ENCODE assay signal across 15 cellular contexts in the genomic region with DNA sequence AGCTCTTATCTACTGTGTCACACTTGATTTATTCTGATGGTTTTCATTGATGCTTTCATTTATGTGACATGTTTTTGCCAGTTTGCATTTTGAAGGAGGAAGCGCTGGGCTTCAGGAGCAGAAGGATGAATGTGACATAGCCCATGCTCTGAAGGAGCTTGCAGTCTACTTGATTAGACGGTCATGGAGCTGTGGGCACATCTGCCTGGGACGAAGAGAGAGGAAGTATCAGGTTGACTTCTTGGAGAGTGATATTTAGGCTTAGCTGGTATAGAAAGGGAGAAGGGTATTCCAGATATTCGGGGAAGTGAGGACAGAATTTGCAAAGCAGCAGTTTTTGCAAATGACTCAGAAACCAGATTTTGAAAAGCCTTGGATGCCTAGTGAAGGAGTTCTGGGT.
"Had no signal": no experiment of that assay in that cellular context is flagged by ENCODE, and none has a peak within 500 bp of the region (broad histone marks: within the 10 kb centered on the region; RNA-seq: fewer than 3 reads in every experiment).

No MANE protein-coding gene starts in this region.

- H3K27ac Mint-ChIP-seq: naive thymus-derived CD4-positive, alpha-beta T cell; type B pancreatic cell had no signal

- H3K4me3 ChIP-seq: esophagus squamous epithelium, hepatocyte, psoas muscle, right lobe of liver, skin epidermis had no signal

- H3K36me3 ChIP-seq: esophagus squamous epithelium, neutrophil, right lobe of liver had no signal

- H3K27me3 Mint-ChIP-seq: naive thymus-derived CD4-positive, alpha-beta T cell; type B pancreatic cell had no signal

- H3K79me2 ChIP-seq: hepatocyte had no signal

- H3K9me3 ChIP-seq: esophagus squamous epithelium, neutrophil, psoas muscle, right lobe of liver had no signal

- ATAC-seq: left colon; naive thymus-derived CD4-positive, alpha-beta T cell; right lobe of liver had no signal

- H3K36me3 Mint-ChIP-seq: naive thymus-derived CD4-positive, alpha-beta T cell; type B pancreatic cell had no signal

- DNase-seq: dermis blood vessel endothelial cell; esophagus squamous epithelium; foreskin melanocyte; head of caudate nucleus; left colon; naive thymus-derived CD4-positive, alpha-beta T cell; psoas muscle; retina; right lobe of liver; stimulated activated CD4-positive, alpha-beta T cell treated with anti-CD3 and anti-CD28 coated beads, Interleukin-2, amount 100 ng/mL, for 24 hours; stimulated activated naive CD4-positive, alpha-beta T cell had no signal

- H3K4me1 Mint-ChIP-seq: naive thymus-derived CD4-positive, alpha-beta T cell had no signal

- H3K27ac ChIP-seq: esophagus squamous epithelium, hepatocyte, neutrophil, psoas muscle, right lobe of liver, skin epidermis had no signal

- H3K4me3 Mint-ChIP-seq: naive thymus-derived CD4-positive, alpha-beta T cell; type B pancreatic cell had no signal

- H3K4me1 ChIP-seq: esophagus squamous epithelium, right lobe of liver had no signal

- H3K9me3 Mint-ChIP-seq: type B pancreatic cell had no signal

- H2AFZ ChIP-seq: hepatocyte had no signal

- H3K27me3 ChIP-seq: esophagus squamous epithelium, hepatocyte, neutrophil, right lobe of liver had no signal

- H3K4me2 ChIP-seq: hepatocyte had no signal
